Comparison of ENCODE assay signal across 8 cellular contexts in the genomic region with DNA sequence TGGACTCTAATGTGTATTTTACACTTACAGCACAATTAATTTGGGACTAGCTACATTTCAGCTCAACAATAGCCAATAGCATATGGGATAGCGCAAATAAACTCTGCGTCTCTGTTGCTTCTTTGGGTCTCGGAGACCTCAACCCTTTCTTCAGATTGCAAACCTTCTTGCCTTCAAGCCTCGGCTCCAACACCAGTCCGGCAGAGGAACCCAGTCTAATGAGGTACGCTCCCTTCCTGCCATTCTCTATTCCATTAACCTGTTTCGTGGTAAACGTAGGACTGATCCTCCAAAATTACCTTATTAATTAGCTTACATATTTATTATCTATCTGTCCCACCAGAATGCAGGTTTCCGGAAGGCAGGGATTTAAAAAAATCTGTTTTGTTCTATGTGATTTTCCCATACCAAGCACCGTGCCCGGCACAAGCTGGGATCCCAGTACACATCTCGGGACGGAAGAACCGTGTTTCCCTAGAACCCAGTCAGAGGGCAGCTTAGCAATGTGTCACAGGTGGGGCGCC. TPM values are rescaled to one million over a fixed set of nuclear protein-coding genes. Genes with fewer than 3 reads are reported as not detected.
A peak's percentile ranks its signal among the peaks of the same experiment; 100 is the strongest.
DNase-seq lines count a peak whose midpoint lies in the region; ATAC-seq, FAIRE-seq and TF ChIP-seq lines count a peak whose summit lies in the region.

No MANE protein-coding gene starts in this region.

- TF ChIP-seq CTCF in WTC11 (IDR thresholded peaks at IDR 0.05) (no peak), glutamatergic neuron (IDR thresholded peaks at IDR 0.05; ENCODE audit: partially characterized antibody, unreplicated experiment) (no peak), retinal pigment epithelial cell (conservative IDR thresholded peaks at IDR 0.05; ENCODE audit: low read depth, low read length) (no peak)

- TF ChIP-seq POLR2A in H54 (IDR thresholded peaks at IDR 0.05; ENCODE audit: low read depth, low read length) = no peak

- ATAC-seq in WTC11 = peak; percentile 31

- no peak overlapping the region for H3K27ac Mint-ChIP-seq in WTC11
- H3K27ac Mint-ChIP-seq in glutamatergic neuron (ENCODE audit: unreplicated experiment) = peak overlapping the region; percentile 74

- no peak for FAIRE-seq in H54 (lab: Jason Lieb, UNC)
- no peak for FAIRE-seq in RCC 7860 (lab: Jason Lieb, UNC)

- POLR2A ChIA-PET in WTC11 (lab: Charles Lee) = interaction anchor here (0.7 to 2.2 kb wide), 4 partner anchors 33 to 159 kb away, joined by 3 to 19 read pairs (median 3); no protein-coding TSS in a partner anchor

- H3K4me1 Mint-ChIP-seq in WTC11 (peaks cover 36% of the 10 kb centered on the region), glutamatergic neuron (ENCODE audit: low read depth, unreplicated experiment) (peaks cover 26% of the 10 kb centered on the region)

- H3K36me3 Mint-ChIP-seq in WTC11 (peaks cover 11% of the 10 kb centered on the region), glutamatergic neuron (ENCODE audit: unreplicated experiment) (no peaks in the 10 kb centered on the region)

- H3K9me3 Mint-ChIP-seq in WTC11 = no peaks in the 10 kb centered on the region
- H3K9me3 Mint-ChIP-seq in glutamatergic neuron (ENCODE audit: unreplicated experiment) = peaks cover 20% of the 10 kb centered on the region

- peaks cover 5% of the 10 kb centered on the region for H3K27me3 Mint-ChIP-seq in WTC11 (ENCODE audit: low read depth)
- H3K27me3 Mint-ChIP-seq in glutamatergic neuron (ENCODE audit: unreplicated experiment) = peaks cover 9% of the 10 kb centered on the region

- H3K4me3 ChIP-seq in retinal pigment epithelial cell (ENCODE audit: low read length) = peak overlapping the region; percentile 73

- peak overlapping the region; percentile 79 for H3K4me3 Mint-ChIP-seq in WTC11
- peak overlapping the region; percentile 82 for H3K4me3 Mint-ChIP-seq in glutamatergic neuron (ENCODE audit: unreplicated experiment)

- DNase-seq in H54 (ENCODE audit: insufficient read length, low spot score) = peak; percentile 43
- no peak for DNase-seq in WTC11 (ENCODE audit: low spot score)
- no peak for DNase-seq in glutamatergic neuron
- no peak for DNase-seq in retinal pigment epithelial cell (ENCODE audit: low read depth)
- DNase-seq in CD1c-positive myeloid dendritic cell (ENCODE audit: extremely low spot score) = no peak
- DNase-seq in RCC 7860 (ENCODE audit: low spot score) = no peak
- DNase-seq in glomerular visceral epithelial cell (ENCODE audit: extremely low spot score) = no peak
- no peak for DNase-seq in nucleus accumbens (lab: John Stamatoyannopoulos, UW)

- CTCF ChIA-PET in WTC11 (lab: Charles Lee) = interaction anchor here (0.9 to 4.1 kb wide), 12 partner anchors 19 to 187 kb away, joined by 3 to 39 read pairs (median 5); no protein-coding TSS in a partner anchor

TF ChIP-seq in WTC11, 78 proteins besides CTCF, POLR2A, EP300 and RAD21:
- TF ChIP-seq SP1 (CRISPR knock-in tag; conservative IDR thresholded peaks at IDR 0.05) (no peak), ZNF121 (CRISPR knock-in tag; IDR thresholded peaks at IDR 0.05) (no peak), ZNF423 (CRISPR knock-in tag; IDR thresholded peaks at IDR 0.05) (no peak), PRRX2 (CRISPR knock-in tag; IDR thresholded peaks at IDR 0.05) (no peak), ZBTB21 (CRISPR knock-in tag; IDR thresholded peaks at IDR 0.05; ENCODE audit: borderline replicate concordance) (no peak), NR2C2 (CRISPR knock-in tag; IDR thresholded peaks at IDR 0.05) (no peak), NFATC4 (CRISPR knock-in tag; IDR thresholded peaks at IDR 0.05) (no peak), CREB1 (CRISPR knock-in tag; IDR thresholded peaks at IDR 0.05) (no peak), CBFB (CRISPR knock-in tag; IDR thresholded peaks at IDR 0.05; ENCODE audit: low read depth) (no peak), TCF7 (CRISPR knock-in tag; IDR thresholded peaks at IDR 0.05; ENCODE audit: low read depth) (no peak), MXD4 (CRISPR knock-in tag; IDR thresholded peaks at IDR 0.05; ENCODE audit: borderline replicate concordance) (no peak), ATF1 (CRISPR knock-in tag; IDR thresholded peaks at IDR 0.05) (no peak), ZNF396 (CRISPR knock-in tag; IDR thresholded peaks at IDR 0.05; ENCODE audit: borderline replicate concordance) (no peak), SOX15 (CRISPR knock-in tag; IDR thresholded peaks at IDR 0.05) (no peak), KAT7 (CRISPR knock-in tag; IDR thresholded peaks at IDR 0.05; ENCODE audit: borderline replicate concordance) (no peak)
- TF ChIP-seq, protein P1, sequence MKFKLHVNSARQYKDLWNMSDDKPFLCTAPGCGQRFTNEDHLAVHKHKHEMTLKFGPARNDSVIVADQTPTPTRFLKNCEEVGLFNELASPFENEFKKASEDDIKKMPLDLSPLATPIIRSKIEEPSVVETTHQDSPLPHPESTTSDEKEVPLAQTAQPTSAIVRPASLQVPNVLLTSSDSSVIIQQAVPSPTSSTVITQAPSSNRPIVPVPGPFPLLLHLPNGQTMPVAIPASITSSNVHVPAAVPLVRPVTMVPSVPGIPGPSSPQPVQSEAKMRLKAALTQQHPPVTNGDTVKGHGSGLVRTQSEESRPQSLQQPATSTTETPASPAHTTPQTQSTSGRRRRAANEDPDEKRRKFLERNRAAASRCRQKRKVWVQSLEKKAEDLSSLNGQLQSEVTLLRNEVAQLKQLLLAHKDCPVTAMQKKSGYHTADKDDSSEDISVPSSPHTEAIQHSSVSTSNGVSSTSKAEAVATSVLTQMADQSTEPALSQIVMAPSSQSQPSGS (CRISPR knock-in tag; IDR thresholded peaks at IDR 0.05; ENCODE audit: borderline replicate concordance, low read depth) = no peak
- TF ChIP-seq, protein P2, sequence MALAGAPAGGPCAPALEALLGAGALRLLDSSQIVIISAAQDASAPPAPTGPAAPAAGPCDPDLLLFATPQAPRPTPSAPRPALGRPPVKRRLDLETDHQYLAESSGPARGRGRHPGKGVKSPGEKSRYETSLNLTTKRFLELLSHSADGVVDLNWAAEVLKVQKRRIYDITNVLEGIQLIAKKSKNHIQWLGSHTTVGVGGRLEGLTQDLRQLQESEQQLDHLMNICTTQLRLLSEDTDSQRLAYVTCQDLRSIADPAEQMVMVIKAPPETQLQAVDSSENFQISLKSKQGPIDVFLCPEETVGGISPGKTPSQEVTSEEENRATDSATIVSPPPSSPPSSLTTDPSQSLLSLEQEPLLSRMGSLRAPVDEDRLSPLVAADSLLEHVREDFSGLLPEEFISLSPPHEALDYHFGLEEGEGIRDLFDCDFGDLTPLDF (CRISPR knock-in tag; IDR thresholded peaks at IDR 0.05) = no peak
- TF ChIP-seq, protein P3, sequence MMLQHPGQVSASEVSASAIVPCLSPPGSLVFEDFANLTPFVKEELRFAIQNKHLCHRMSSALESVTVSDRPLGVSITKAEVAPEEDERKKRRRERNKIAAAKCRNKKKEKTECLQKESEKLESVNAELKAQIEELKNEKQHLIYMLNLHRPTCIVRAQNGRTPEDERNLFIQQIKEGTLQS (CRISPR knock-in tag; conservative IDR thresholded peaks at IDR 0.05) = no peak
- TF ChIP-seq, protein P4, sequence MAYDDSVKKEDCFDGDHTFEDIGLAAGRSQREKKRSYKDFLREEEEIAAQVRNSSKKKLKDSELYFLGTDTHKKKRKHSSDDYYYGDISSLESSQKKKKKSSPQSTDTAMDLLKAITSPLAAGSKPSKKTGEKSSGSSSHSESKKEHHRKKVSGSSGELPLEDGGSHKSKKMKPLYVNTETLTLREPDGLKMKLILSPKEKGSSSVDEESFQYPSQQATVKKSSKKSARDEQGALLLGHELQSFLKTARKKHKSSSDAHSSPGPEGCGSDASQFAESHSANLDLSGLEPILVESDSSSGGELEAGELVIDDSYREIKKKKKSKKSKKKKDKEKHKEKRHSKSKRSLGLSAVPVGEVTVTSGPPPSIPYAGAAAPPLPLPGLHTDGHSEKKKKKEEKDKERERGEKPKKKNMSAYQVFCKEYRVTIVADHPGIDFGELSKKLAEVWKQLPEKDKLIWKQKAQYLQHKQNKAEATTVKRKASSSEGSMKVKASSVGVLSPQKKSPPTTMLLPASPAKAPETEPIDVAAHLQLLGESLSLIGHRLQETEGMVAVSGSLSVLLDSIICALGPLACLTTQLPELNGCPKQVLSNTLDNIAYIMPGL (CRISPR knock-in tag; IDR thresholded peaks at IDR 0.05) = no peak

RNA-seq across cellular contexts. Expression of a gene that starts 0.5 kb away (rescaled TPM):
- 127 to 130 TPM (median 129 TPM) in 3 replicates for total RNA-seq in WTC11 (2021)
- total RNA-seq in glutamatergic neuron (ENCODE audit: unreplicated experiment) = 384 TPM
